ENCODE assay signal across 8 cellular contexts in genomic region chrX:120604359-120604782, GRCh38. TPM values are rescaled to one million over a fixed set of nuclear protein-coding genes. Genes with fewer than 3 reads are reported as not detected.
A peak's percentile ranks its signal among the peaks of the same experiment; 100 is the strongest.
DNase-seq lines count a peak whose midpoint lies in the region; ATAC-seq and TF ChIP-seq lines count a peak whose summit lies in the region.

No MANE protein-coding gene starts in this region.

- intact Hi-C loops in activated naive CD4-positive, alpha-beta T cell treated with anti-CD3 and anti-CD28 coated beads for 36 hours (cut with micrococcal nuclease): loop anchor here (1.0 to 10.0 kb wide), 6 partner anchors 26 to 662 kb away; partner anchors contain the start of genes C1GALT1C1 and NKAP

- peak overlapping the region; percentile 98 for H3K27ac Mint-ChIP-seq in activated naive CD4-positive, alpha-beta T cell treated with anti-CD3 and anti-CD28 coated beads for 36 hours
- H3K27ac Mint-ChIP-seq in glutamatergic neuron (ENCODE audit: unreplicated experiment) (peak overlapping the region; percentile 98), osteocyte (ENCODE audit: unreplicated experiment) (peak overlapping the region; percentile 94)

- peaks cover 7% of the 10 kb centered on the region for H3K4me1 Mint-ChIP-seq in activated naive CD4-positive, alpha-beta T cell treated with anti-CD3 and anti-CD28 coated beads for 36 hours (ENCODE audit: low read depth)
- no peaks in the 10 kb centered on the region for H3K4me1 Mint-ChIP-seq in glutamatergic neuron (ENCODE audit: low read depth, unreplicated experiment)
- peaks cover 12% of the 10 kb centered on the region for H3K4me1 Mint-ChIP-seq in osteocyte (ENCODE audit: unreplicated experiment)

- no peak for TF ChIP-seq CTCF in glutamatergic neuron (IDR thresholded peaks at IDR 0.05; ENCODE audit: partially characterized antibody, unreplicated experiment)
- no peak for TF ChIP-seq CTCF in osteocyte (IDR thresholded peaks at IDR 0.05)

- ATAC-seq in GM18867 (IDR thresholded peaks at IDR 0.05; ENCODE audit: unreplicated experiment) (peak; percentile 45), HG03378 (IDR thresholded peaks at IDR 0.05; ENCODE audit: unreplicated experiment) (peak; percentile 50)

- H3K9me3 Mint-ChIP-seq in activated naive CD4-positive, alpha-beta T cell treated with anti-CD3 and anti-CD28 coated beads for 36 hours: no peaks in the 10 kb centered on the region
- H3K9me3 Mint-ChIP-seq in glutamatergic neuron (ENCODE audit: unreplicated experiment) (no peaks in the 10 kb centered on the region), osteocyte (ENCODE audit: unreplicated experiment) (peaks cover 13% of the 10 kb centered on the region)

- peak overlapping the region; percentile 95 for H3K4me3 Mint-ChIP-seq in activated naive CD4-positive, alpha-beta T cell treated with anti-CD3 and anti-CD28 coated beads for 36 hours
- H3K4me3 Mint-ChIP-seq in glutamatergic neuron (ENCODE audit: unreplicated experiment): peak overlapping the region; percentile 95
- H3K4me3 Mint-ChIP-seq in osteocyte (ENCODE audit: unreplicated experiment): peak overlapping the region; percentile 86

- H3K27me3 Mint-ChIP-seq in activated naive CD4-positive, alpha-beta T cell treated with anti-CD3 and anti-CD28 coated beads for 36 hours (ENCODE audit: low read depth): no peaks in the 10 kb centered on the region
- peaks cover 5% of the 10 kb centered on the region for H3K27me3 Mint-ChIP-seq in glutamatergic neuron (ENCODE audit: unreplicated experiment)
- H3K27me3 Mint-ChIP-seq in osteocyte (ENCODE audit: unreplicated experiment): no peaks in the 10 kb centered on the region

- DNase-seq in AML-193 (lab: John Stamatoyannopoulos, UW) (peak; percentile 3 to 45), NOMO-1 (lab: John Stamatoyannopoulos, UW; ENCODE audit: unreplicated experiment in 2 of 2) (peak; percentile 18 to 26), glutamatergic neuron (peak; percentile 13), osteocyte (ENCODE audit: extremely low spot score, unreplicated experiment) (no peak), pons (ENCODE audit: low spot score) (no peak)
- DNase-seq in activated naive CD4-positive, alpha-beta T cell treated with anti-CD3 and anti-CD28 coated beads for 36 hours: peak; percentile 53

- CTCF ChIA-PET in activated naive CD4-positive, alpha-beta T cell treated with anti-CD3 and anti-CD28 coated beads for 36 hours (lab: Charles Lee): interaction anchor here (1.0 kb wide), 1 partner anchor 43 kb away, joined by 3 read pairs; no protein-coding TSS in a partner anchor

- H3K36me3 Mint-ChIP-seq in activated naive CD4-positive, alpha-beta T cell treated with anti-CD3 and anti-CD28 coated beads for 36 hours (ENCODE audit: low read depth): peaks cover 7% of the 10 kb centered on the region
- H3K36me3 Mint-ChIP-seq in glutamatergic neuron (ENCODE audit: unreplicated experiment): no peaks in the 10 kb centered on the region
- H3K36me3 Mint-ChIP-seq in osteocyte (ENCODE audit: unreplicated experiment): no peaks in the 10 kb centered on the region

RNA-seq across cellular contexts. Expression of gene MCTS1, which starts 0.5 kb away (rescaled TPM):
- total RNA-seq in activated naive CD4-positive, alpha-beta T cell treated with anti-CD3 and anti-CD28 coated beads for 36 hours: 10 to 100 TPM; 58.6 to 63.4 TPM
- total RNA-seq in glutamatergic neuron (ENCODE audit: unreplicated experiment): 54.9 TPM
- total RNA-seq in osteocyte: 32.6 and 43.8 TPM in 2 replicates

RNA-seq across cellular contexts. Expression of gene C1GALT1C1, which starts 25.5 kb away (rescaled TPM):
- 10 to 100 TPM; 11.7 TPM for total RNA-seq in activated naive CD4-positive, alpha-beta T cell treated with anti-CD3 and anti-CD28 coated beads for 36 hours
- 10.2 TPM for total RNA-seq in glutamatergic neuron (ENCODE audit: unreplicated experiment)
- total RNA-seq in osteocyte: 26.6 and 30.4 TPM in 2 replicates

RNA-seq across cellular contexts. Expression of gene CUL4B, which starts 43.6 kb away (rescaled TPM):
- total RNA-seq in activated naive CD4-positive, alpha-beta T cell treated with anti-CD3 and anti-CD28 coated beads for 36 hours: 10 to 100 TPM; 53.2 to 60.1 TPM
- 33.0 TPM for total RNA-seq in glutamatergic neuron (ENCODE audit: unreplicated experiment)
- 77.7 and 78.6 TPM in 2 replicates for total RNA-seq in osteocyte

Comparison
In these comparisons a context has a peak if more than half of its experiments do, and no peak if none do; other contexts are left out.
1. DNase-seq: peak in AML-193 (2 of 2), NOMO-1 (2 of 2), activated naive CD4-positive, alpha-beta T cell treated with anti-CD3 and anti-CD28 coated beads for 36 hours (single experiment) and glutamatergic neuron (single experiment); none in osteocyte (single experiment) and pons (single experiment).
2. Peak in every context shown above with its lines, with median percentiles within 50 percentile points of each other: H3K27ac Mint-ChIP-seq and H3K4me3 Mint-ChIP-seq.